2 cellular contexts compared by ENCODE assay signal in the genomic region with DNA sequence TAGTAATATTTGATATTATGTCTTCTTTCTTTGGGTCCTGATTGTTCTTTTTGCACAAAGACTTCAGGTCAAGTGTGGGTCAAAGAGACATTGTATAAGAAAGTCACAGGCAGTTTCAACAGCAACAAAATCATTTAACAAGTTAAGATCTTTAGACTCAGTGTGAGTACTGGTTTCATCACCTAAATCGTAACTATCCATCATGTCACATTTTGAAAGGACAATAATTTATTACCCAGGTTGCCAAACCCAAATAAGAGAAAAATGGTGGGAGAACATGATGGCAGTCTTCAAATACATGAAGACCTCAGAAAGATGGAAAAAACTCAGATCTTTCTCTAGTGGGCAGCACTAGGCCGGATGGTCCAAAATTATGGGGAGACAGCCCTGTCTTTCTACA.
TF ChIP-seq lines count a peak whose summit lies in the region.

No MANE protein-coding gene starts in this region.

TF ChIP-seq in HEK293, 187 proteins besides CTCF, POLR2A, EP300 and RAD21:
- no peak for TF ChIP-seq ZNF449 (tag by site-specific recombination; IDR thresholded peaks at IDR 0.05)
- TF ChIP-seq FEZF1 (tag by site-specific recombination; IDR thresholded peaks at IDR 0.05): peak; percentile 26; the same call in 1 of the 2 replicates
- TF ChIP-seq ZFP41 (tag by site-specific recombination; IDR thresholded peaks at IDR 0.05; ENCODE audit: borderline replicate concordance): no peak

TF ChIP-seq in IMR-90, 13 proteins besides CTCF, POLR2A, EP300 and RAD21 (continued from another document):
- TF ChIP-seq, protein P1, sequence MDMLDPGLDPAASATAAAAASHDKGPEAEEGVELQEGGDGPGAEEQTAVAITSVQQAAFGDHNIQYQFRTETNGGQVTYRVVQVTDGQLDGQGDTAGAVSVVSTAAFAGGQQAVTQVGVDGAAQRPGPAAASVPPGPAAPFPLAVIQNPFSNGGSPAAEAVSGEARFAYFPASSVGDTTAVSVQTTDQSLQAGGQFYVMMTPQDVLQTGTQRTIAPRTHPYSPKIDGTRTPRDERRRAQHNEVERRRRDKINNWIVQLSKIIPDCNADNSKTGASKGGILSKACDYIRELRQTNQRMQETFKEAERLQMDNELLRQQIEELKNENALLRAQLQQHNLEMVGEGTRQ (IDR thresholded peaks at IDR 0.05; ENCODE audit: low read depth, low read length): no peak
- no peak for TF ChIP-seq FOS (IDR thresholded peaks at IDR 0.05; ENCODE audit: low read depth, low read length)
- TF ChIP-seq MXI1 (IDR thresholded peaks at IDR 0.05; ENCODE audit: borderline replicate concordance, low read depth, low read length): no peak
